8 cellular contexts compared by ENCODE assay signal in the genomic region with DNA sequence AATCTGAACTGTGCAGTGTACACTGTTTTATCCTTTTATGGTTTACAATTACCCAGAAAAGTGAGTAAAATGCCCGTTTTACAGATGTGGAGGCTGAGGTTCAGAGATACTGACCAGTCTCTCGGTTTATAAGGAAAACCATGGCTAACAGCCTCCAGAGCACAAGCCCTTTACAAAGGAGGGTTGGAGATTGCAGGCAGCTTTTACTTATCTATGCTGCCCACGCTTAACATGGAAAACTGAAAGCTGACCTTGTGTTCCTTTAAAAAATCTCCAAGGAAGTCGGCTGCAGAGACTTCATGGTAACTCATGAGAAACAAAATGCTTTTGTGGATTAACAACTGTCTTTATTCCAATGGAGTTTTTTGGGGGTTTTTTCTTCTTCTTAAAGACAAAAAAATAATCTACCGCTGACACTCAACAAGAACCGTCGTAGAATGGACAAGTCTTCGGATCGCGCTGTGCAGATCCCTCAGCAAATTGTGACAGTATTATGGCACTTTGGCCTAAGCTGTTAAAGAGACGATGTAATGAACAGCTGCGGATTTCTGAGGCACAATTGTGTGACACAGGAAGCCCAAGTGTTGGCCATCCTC. TPM values are rescaled to one million over a fixed set of nuclear protein-coding genes. Genes with fewer than 3 reads are reported as not detected.
A peak's percentile ranks its signal among the peaks of the same experiment; 100 is the strongest.
DNase-seq lines count a peak whose midpoint lies in the region; ATAC-seq, FAIRE-seq and TF ChIP-seq lines count a peak whose summit lies in the region.

No MANE protein-coding gene starts in this region.

- peak overlapping the region; percentile 77; the same call in 1 of the 2 replicates for H2BK15ac ChIP-seq in H1 (ENCODE audit: low read length)
- H2BK15ac ChIP-seq in neuronal stem cell (ENCODE audit: low read length): no peak overlapping the region

- WGBS in H1 (ENCODE audit: extremely low coverage in 1 of 2, insufficient coverage in 1 of 2, insufficient read length in 1 of 2, insufficient replicate concordance in 2 of 2, low coverage in 1 of 2, low lambda C conversion rate in 2 of 2, missing lambda C conversion rate in 1 of 2), 2 experiments: 29% methylated on average over 12 of the region's 12 CpGs; no CpG with 5 or more reads in 1 of the 2 experiments
- no CpG with 5 or more reads among the region's 12 CpGs for WGBS in neuronal stem cell (ENCODE audit: extremely low coverage in 2 of 2, insufficient read length in 2 of 2, insufficient replicate concordance in 1 of 2), 2 donors

- H3K27me3 ChIP-seq in H1 (replicated peaks in 1 of 4; ENCODE audit: control insufficient read depth in 3 of 4, extremely low read depth in 1 of 4, insufficient read depth in 3 of 4, low read length in 3 of 4): no peaks in the 10 kb centered on the region; a peak in 1 of 7 replicates
- no peaks in the 10 kb centered on the region for H3K27me3 ChIP-seq in neuronal stem cell (ENCODE audit: control insufficient read depth in 3 of 3, insufficient read depth in 3 of 3, low read depth in 1 of 3, low read length in 3 of 3)

- peaks cover 0 to 3% of the 10 kb centered on the region in 2 experiments for H4K20me1 ChIP-seq in H1 (replicated peaks in 1 of 2; ENCODE audit: control insufficient read depth in 1 of 2, insufficient read depth in 2 of 2, low read length in 2 of 2)

- H3K4me1 ChIP-seq in H1 (replicated peaks in 1 of 4; ENCODE audit: control insufficient read depth in 3 of 4, insufficient read depth in 4 of 4, low read length in 3 of 4): peaks cover 2 to 13% (median 4%) of the 10 kb centered on the region in 4 experiments; a peak in 3 of 7 replicates
- H3K4me1 ChIP-seq in neuronal stem cell (ENCODE audit: control insufficient read depth in 2 of 2, insufficient read depth in 1 of 2, low read depth in 1 of 2, low read length in 2 of 2): peaks cover 10 to 19% of the 10 kb centered on the region in 2 donors

- no peak for TF ChIP-seq RAD21 in H1 (IDR thresholded peaks at IDR 0.05 in 1 of 2, conservative IDR thresholded peaks at IDR 0.05 in 1 of 2; ENCODE audit: low read depth in 2 of 2, low read length in 2 of 2)

- H3K23ac ChIP-seq in H1 (ENCODE audit: insufficient read length) (no peak overlapping the region), neuronal stem cell (ENCODE audit: low read depth, low read length, poor library complexity) (no peak overlapping the region)

- H3K14ac ChIP-seq in H1 (ENCODE audit: insufficient read length) (no peak overlapping the region), neuronal stem cell (ENCODE audit: low read length) (no peak overlapping the region)

- H3K56ac ChIP-seq in H1 (replicated peaks; ENCODE audit: insufficient read length, low read depth, low read length): no peak overlapping the region

- no peak overlapping the region for H4K91ac ChIP-seq in H1 (replicated peaks; ENCODE audit: insufficient read length, low read length)
- H4K91ac ChIP-seq in neuronal stem cell (ENCODE audit: low read depth, low read length, poor library complexity): no peak overlapping the region

- H2BK5ac ChIP-seq in H1 (ENCODE audit: low read depth, low read length) (peak overlapping the region; percentile 81; the same call in 1 of the 2 replicates), neuronal stem cell (ENCODE audit: low read length) (no peak overlapping the region)

- H3K18ac ChIP-seq in H1 (ENCODE audit: extremely low read depth, low read length): peak overlapping the region; percentile 38; the same call in 1 of the 2 replicates
- peak overlapping the region; percentile 78 for H3K18ac ChIP-seq in neuronal stem cell (ENCODE audit: low read length)

- no peak overlapping the region for H4K5ac ChIP-seq in H1 (ENCODE audit: insufficient read length, low read depth, low read length)

- TF ChIP-seq POLR2A in H1 (IDR thresholded peaks at IDR 0.05; ENCODE audit: control extremely low read depth in 1 of 2, low read depth in 2 of 2, low read length in 2 of 2): no peak

- H2AK5ac ChIP-seq in H1 (ENCODE audit: low read depth, low read length) (no peak overlapping the region), neuronal stem cell (ENCODE audit: low read depth, low read length) (no peak overlapping the region)

- H2AFZ ChIP-seq in H1 (ENCODE audit: low read length): peak overlapping the region; percentile 91; the same call in 1 of the 2 replicates
- H2AFZ ChIP-seq in neuronal stem cell (ENCODE audit: low read length): peak overlapping the region; percentile 97

- no peak overlapping the region for H2BK12ac ChIP-seq in H1 (ENCODE audit: low read depth, low read length)
- no peak overlapping the region for H2BK12ac ChIP-seq in neuronal stem cell (ENCODE audit: low read length)

- no peak for TF ChIP-seq EP300 in H1 (IDR thresholded peaks at IDR 0.05; ENCODE audit: borderline replicate concordance in 1 of 2, low read depth in 2 of 2, low read length in 2 of 2)

- H3K23me2 ChIP-seq in H1 (ENCODE audit: low read depth, low read length): peaks cover 6% of the 10 kb centered on the region

- H2BK20ac ChIP-seq in H1 (ENCODE audit: low read length): no peak overlapping the region

- H3K36me3 ChIP-seq in H1 (ENCODE audit: control insufficient read depth in 2 of 4, insufficient read depth in 4 of 4, low read length in 3 of 4) (peaks cover 2 to 8% (median 5%) of the 10 kb centered on the region in 4 experiments; a peak in 3 of 8 replicates), neuronal stem cell (replicated peaks in 1 of 2; ENCODE audit: control insufficient read depth in 2 of 2, insufficient read depth in 2 of 2, low read length in 2 of 2) (peaks cover 3 to 28% of the 10 kb centered on the region in 2 donors)

- H4K8ac ChIP-seq in H1 (ENCODE audit: extremely low read depth, insufficient read depth, low read length) (no peak overlapping the region), neuronal stem cell (ENCODE audit: low read depth, low read length) (no peak overlapping the region)

- no peaks in the 10 kb centered on the region for H3K9me3 ChIP-seq in H1 (ENCODE audit: insufficient read depth in 2 of 2, low read depth in 1 of 2, low read length in 1 of 2)
- no peaks in the 10 kb centered on the region for H3K9me3 ChIP-seq in neuronal stem cell (replicated peaks in 1 of 2; ENCODE audit: control insufficient read depth in 2 of 2, insufficient read depth in 1 of 2, low read depth in 1 of 2, low read length in 2 of 2)

- H2BK120ac ChIP-seq in H1 (replicated peaks; ENCODE audit: low read depth, low read length) (no peak overlapping the region), neuronal stem cell (ENCODE audit: low read depth, low read length) (no peak overlapping the region)

- H3K4ac ChIP-seq in H1 (replicated peaks; ENCODE audit: insufficient read length, low read depth, low read length): no peak overlapping the region
- no peak overlapping the region for H3K4ac ChIP-seq in neuronal stem cell (ENCODE audit: low read length)

- peak overlapping the region; percentile 78 to 83 for H3K4me2 ChIP-seq in H1 (ENCODE audit: insufficient read depth in 1 of 2, low read depth in 2 of 2, low read length in 2 of 2)
- peak overlapping the region; percentile 71 for H3K4me2 ChIP-seq in neuronal stem cell (ENCODE audit: insufficient read depth, low read length, poor library complexity, severe bottlenecking)

- ATAC-seq in GM19023 (IDR thresholded peaks at IDR 0.05; ENCODE audit: unreplicated experiment): no peak
- no peak for ATAC-seq in HG02870 (IDR thresholded peaks at IDR 0.05; ENCODE audit: unreplicated experiment)

- DNase-seq in DMS 273 (lab: John Stamatoyannopoulos, UW; ENCODE audit: unreplicated experiment) (peak; percentile 37), DMS 273 treated with DMSO at 0.1 percent for 48 hours (lab: John Stamatoyannopoulos, UW) (no peak), OCI-M1 (lab: John Stamatoyannopoulos, UW) (peak; percentile 90), H1 (ENCODE audit: low read depth in 1 of 2, low spot score in 2 of 2) (no peak), neuronal stem cell (ENCODE audit: low spot score) (no peak), HuH-7 (ENCODE audit: low spot score) (no peak)

- no peak for TF ChIP-seq CTCF in H1 (IDR thresholded peaks at IDR 0.05; ENCODE audit: control extremely low read depth in 1 of 3, insufficient read depth in 1 of 3, low read depth in 1 of 3, low read length in 3 of 3)

- peak overlapping the region; percentile 39 to 95 (median 76) for H3K4me3 ChIP-seq in H1 (ENCODE audit: extremely low read depth in 1 of 4, insufficient read depth in 2 of 4, low read depth in 3 of 4, low read length in 4 of 4)
- peak overlapping the region; percentile 69 to 99 for H3K4me3 ChIP-seq in neuronal stem cell (ENCODE audit: low read length in 2 of 2)

- H3K9ac ChIP-seq in H1 (replicated peaks in 1 of 4; ENCODE audit: extremely low read depth in 1 of 4, low read depth in 3 of 4, low read length in 3 of 4) (peak overlapping the region; percentile 48 to 62 (median 52); a peak in 6 of 7 replicates), neuronal stem cell (ENCODE audit: low read depth, low read length, poor library complexity) (peak overlapping the region; percentile 78)

- H3K79me2 ChIP-seq in H1 (ENCODE audit: control insufficient read depth in 1 of 2, insufficient read depth in 2 of 2, low read length in 2 of 2): peaks cover 0 to 24% of the 10 kb centered on the region in 2 experiments; a peak in 2 of 4 replicates

- FAIRE-seq in H1 (lab: Jason Lieb, UNC): peak; percentile 39

- POLR2A ChIA-PET in H1 (lab: Charles Lee; ENCODE audit: partially characterized antibody): interaction anchor here (0.8 to 1.6 kb wide), 3 partner anchors 18 to 85 kb away, joined by 3 to 5 read pairs (median 3); no protein-coding TSS in a partner anchor

- CTCF ChIA-PET in H1 (lab: Charles Lee; ENCODE audit: partially characterized antibody): interaction anchor here (0.9 to 1.3 kb wide), 4 partner anchors 20 to 430 kb away, joined by 3 to 5 read pairs (median 4); no protein-coding TSS in a partner anchor

- H3K27ac ChIP-seq in H1 (ENCODE audit: low read depth, low read length) (no peak overlapping the region), neuronal stem cell (replicated peaks; ENCODE audit: low read length) (peak overlapping the region; percentile 20)

- H3K79me1 ChIP-seq in H1 (ENCODE audit: low read depth, low read length) (no peaks in the 10 kb centered on the region), neuronal stem cell (ENCODE audit: low read depth, low read length) (peaks cover 3% of the 10 kb centered on the region)

RNA-seq across cellular contexts. Expression of gene SLF2, which starts 0.7 kb away (rescaled TPM):
- 20.1 and 20.9 TPM in 2 replicates for total RNA-seq in H1 (2021; fragmentation: NEBNext Ultra II Directional; extraction: Animal tissue kit (Norgen Biotek cat#: 25700))
- 4.0 and 5.5 TPM in 2 replicates for polyA plus RNA-seq in H1 (2011; rRNA removed)
- polyA plus RNA-seq in H1 (2011; cell fraction: cytosol; rRNA removed): 6.3 TPM
- 6.2 TPM for polyA plus RNA-seq in H1 (2011; cell fraction: nucleus; rRNA removed)
- polyA plus RNA-seq in H1 (2012, experiment 1 of 2): 6.6 to 10.9 TPM (median 8.4 TPM) in 4 replicates
- polyA plus RNA-seq in H1 (2012, experiment 2 of 2): 1.0 TPM
- 10.3 TPM for polyA plus RNA-seq in H1 (2013, experiment 1 of 2)
- 10.3 TPM for polyA plus RNA-seq in H1 (2013, experiment 2 of 2)
- polyA minus RNA-seq in H1 (2011; rRNA and poly(A)+ RNA removed): 10.0 and 10.7 TPM in 2 replicates
- 13.1 TPM for polyA minus RNA-seq in H1 (2011; cell fraction: cytosol; rRNA and poly(A)+ RNA removed)
- polyA minus RNA-seq in H1 (2011; cell fraction: nucleus; rRNA and poly(A)+ RNA removed): 38.1 TPM
- 9.2 TPM for polyA plus RNA-seq in neuronal stem cell (2013, experiment 1 of 2)
- 8.8 TPM for polyA plus RNA-seq in neuronal stem cell (2013, experiment 2 of 2)

RNA-seq across cellular contexts. Expression of gene SEMA4G, which starts 57.2 kb away (rescaled TPM):
- 7.1 and 7.6 TPM in 2 replicates for total RNA-seq in H1 (2021; fragmentation: NEBNext Ultra II Directional; extraction: Animal tissue kit (Norgen Biotek cat#: 25700))
- polyA plus RNA-seq in H1 (2011; rRNA removed): 18.2 and 20.3 TPM in 2 replicates
- 8.5 TPM for polyA plus RNA-seq in H1 (2011; cell fraction: cytosol; rRNA removed)
- 28.3 TPM for polyA plus RNA-seq in H1 (2011; cell fraction: nucleus; rRNA removed)
- polyA plus RNA-seq in H1 (2012, experiment 1 of 2): 11.4 to 18.5 TPM (median 14.5 TPM) in 4 replicates
- polyA plus RNA-seq in H1 (2012, experiment 2 of 2): 15.5 TPM
- 14.4 TPM for polyA plus RNA-seq in H1 (2013, experiment 1 of 2)
- polyA plus RNA-seq in H1 (2013, experiment 2 of 2): 14.8 TPM
- 11.7 and 17.1 TPM in 2 replicates for polyA minus RNA-seq in H1 (2011; rRNA and poly(A)+ RNA removed)
- 7.2 TPM for polyA minus RNA-seq in H1 (2011; cell fraction: cytosol; rRNA and poly(A)+ RNA removed)
- polyA minus RNA-seq in H1 (2011; cell fraction: nucleus; rRNA and poly(A)+ RNA removed): 9.2 TPM
- 8.9 TPM for polyA plus RNA-seq in neuronal stem cell (2013, experiment 1 of 2)
- 9.1 TPM for polyA plus RNA-seq in neuronal stem cell (2013, experiment 2 of 2)

Comparison
In these comparisons a context has a peak if more than half of its experiments do, and no peak if none do; other contexts are left out.
1. DNase-seq: peak in DMS 273 (single experiment) and OCI-M1 (single experiment); none in DMS 273 treated with DMSO at 0.1 percent for 48 hours (single experiment), H1 (0 of 2), neuronal stem cell (single experiment) and HuH-7 (single experiment).